In genomic region chr2:217601601-217602000, GRCh38 we compare ENCODE assay signal across 8 cellular contexts.
"Had no signal": no experiment of that assay in that cellular context is flagged by ENCODE, and none has a peak within 500 bp of the region (broad histone marks: within the 10 kb centered on the region; RNA-seq: fewer than 3 reads in every experiment).

No MANE protein-coding gene starts in this region.

- ATAC-seq: GM12878 had no signal

- FAIRE-seq: G401.6, GM12878, GM12891, GM12892, GM18507, GM19239 had no signal

- H3K4me3 ChIP-seq: GM12878 had no signal

- DNase-seq: GDM1, GF-D8 had no signal
